ENCODE assay signal across 7 cellular contexts in the genomic region with DNA sequence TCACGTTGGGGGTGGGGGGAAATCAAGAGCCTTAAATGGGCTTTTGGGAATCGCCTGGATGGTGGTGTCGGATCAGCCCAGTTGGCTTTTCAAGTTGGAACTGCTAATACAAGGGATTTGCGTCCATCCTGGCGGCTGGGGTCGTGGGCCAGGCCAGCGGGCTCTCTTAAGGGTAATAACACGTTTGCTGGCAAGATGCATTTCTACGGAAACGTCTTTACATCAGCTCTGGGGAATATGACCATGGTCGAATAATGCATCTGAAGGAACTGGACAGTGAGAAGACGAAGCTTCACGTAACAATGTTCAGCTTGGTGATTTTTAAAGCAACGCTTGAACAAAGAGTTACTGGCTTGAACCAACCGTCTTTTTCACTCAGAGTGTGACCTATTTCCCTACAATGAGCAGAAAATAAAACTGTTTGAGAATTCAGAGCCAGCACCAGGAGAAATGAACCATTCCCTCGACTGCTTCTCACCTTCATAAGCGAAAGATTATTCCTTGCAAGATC. TPM values are rescaled to one million over a fixed set of nuclear protein-coding genes. Genes with fewer than 3 reads are reported as not detected.
DNase-seq lines count a peak whose midpoint lies in the region; ATAC-seq, FAIRE-seq and TF ChIP-seq lines count a peak whose summit lies in the region.

No MANE protein-coding gene starts in this region.

- DNase-seq in GM12891 (ENCODE audit: insufficient read length, low spot score) (no peak), NCI-H2227 (lab: John Stamatoyannopoulos, UW; ENCODE audit: unreplicated experiment) (peak; percentile 62), cerebellar cortex (ENCODE audit: low spot score) (peak; percentile 67), DMS114 treated with DMSO at 0.1 percent for 48 hours (lab: John Stamatoyannopoulos, UW; ENCODE audit: unreplicated experiment) (no peak)

- no peaks in the 10 kb centered on the region for H3K36me3 ChIP-seq in liver (ENCODE audit: control insufficient read depth in 4 of 4, insufficient read depth in 3 of 4, low read depth in 1 of 4, low read length in 3 of 4)
- H3K36me3 ChIP-seq in thymus (ENCODE audit: control insufficient read depth, insufficient read depth), result peaks cover 3% of the 10 kb centered on the region

- H3K4me1 ChIP-seq in liver (ENCODE audit: control insufficient read depth in 4 of 4, insufficient read depth in 4 of 4, low read length in 3 of 4) (peaks cover 12 to 40% (median 28%) of the 10 kb centered on the region in 4 donors), thymus (ENCODE audit: control insufficient read depth, insufficient read depth, low read length) (peaks cover 11% of the 10 kb centered on the region)

- ATAC-seq in GM18517 (IDR thresholded peaks at IDR 0.05; ENCODE audit: unreplicated experiment), result no peak

- peak overlapping the region in 2 of 3 donors; percentile 18 to 51 for H3K4me3 ChIP-seq in liver (ENCODE audit: low read depth in 1 of 3, low read length in 3 of 3)
- peak overlapping the region; percentile 79 for H3K4me3 ChIP-seq in thymus (ENCODE audit: low read length)

- H3K9ac ChIP-seq in liver (ENCODE audit: low read depth in 1 of 2, low read length in 2 of 2), result peak overlapping the region; percentile 39 to 60

- no peak for TF ChIP-seq RAD21 in liver (IDR thresholded peaks at IDR 0.05)

- WGBS in liver, result 8% methylated on average over 17 of the region's 17 CpGs
- 2% methylated on average over 17 of the region's 17 CpGs for WGBS in thymus

- H3K9me3 ChIP-seq in liver (ENCODE audit: control insufficient read depth in 4 of 4, low read length in 3 of 4) (no peaks in the 10 kb centered on the region), thymus (ENCODE audit: control insufficient read depth) (no peaks in the 10 kb centered on the region)

- H3K27me3 ChIP-seq in liver (ENCODE audit: control insufficient read depth in 4 of 4, insufficient read depth in 4 of 4, low read length in 3 of 4), result peaks cover 0 to 3% (median 0%) of the 10 kb centered on the region in 4 donors
- H3K27me3 ChIP-seq in thymus (ENCODE audit: control insufficient read depth, insufficient read depth), result peaks cover 2% of the 10 kb centered on the region

- TF ChIP-seq POLR2A in GM12891 (IDR thresholded peaks at IDR 0.05; ENCODE audit: low read depth, low read length), result no peak; the same call in 1 of the 2 replicates

- no peak for TF ChIP-seq CTCF in liver (IDR thresholded peaks at IDR 0.05; ENCODE audit: low read depth, low read length, missing input control)

- FAIRE-seq in GM12891 (lab: Jason Lieb, UNC), result peak; percentile 59

- H3K27ac ChIP-seq in liver (ENCODE audit: low read depth in 1 of 2, low read length in 2 of 2), result peak overlapping the region; percentile 78 to 81
- peak overlapping the region; percentile 86 for H3K27ac ChIP-seq in thymus (ENCODE audit: low read depth)

TF ChIP-seq in GM12891, 5 proteins besides CTCF, POLR2A, EP300 and RAD21:
- TF ChIP-seq POU2F2 (IDR thresholded peaks at IDR 0.05; ENCODE audit: low read depth, low read length) (no peak), TAF1 (IDR thresholded peaks at IDR 0.05; ENCODE audit: low read depth, low read length) (0 out of 2 replicates have a peak, but pooled peaks have one; percentile 32)

TF ChIP-seq in liver, 16 proteins besides CTCF, POLR2A, EP300 and RAD21:
- TF ChIP-seq GABPA (IDR thresholded peaks at IDR 0.05 in 1 of 2, conservative IDR thresholded peaks at IDR 0.05 in 1 of 2), result no peak
- TF ChIP-seq TAF1 (conservative IDR thresholded peaks at IDR 0.05), result no peak
- TF ChIP-seq FOXA1 (IDR thresholded peaks at IDR 0.05), result no peak
- TF ChIP-seq, protein P1, sequence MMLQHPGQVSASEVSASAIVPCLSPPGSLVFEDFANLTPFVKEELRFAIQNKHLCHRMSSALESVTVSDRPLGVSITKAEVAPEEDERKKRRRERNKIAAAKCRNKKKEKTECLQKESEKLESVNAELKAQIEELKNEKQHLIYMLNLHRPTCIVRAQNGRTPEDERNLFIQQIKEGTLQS (IDR thresholded peaks at IDR 0.05), result no peak
- no peak for TF ChIP-seq FOXA2 (IDR thresholded peaks at IDR 0.05)
- TF ChIP-seq, protein P2, sequence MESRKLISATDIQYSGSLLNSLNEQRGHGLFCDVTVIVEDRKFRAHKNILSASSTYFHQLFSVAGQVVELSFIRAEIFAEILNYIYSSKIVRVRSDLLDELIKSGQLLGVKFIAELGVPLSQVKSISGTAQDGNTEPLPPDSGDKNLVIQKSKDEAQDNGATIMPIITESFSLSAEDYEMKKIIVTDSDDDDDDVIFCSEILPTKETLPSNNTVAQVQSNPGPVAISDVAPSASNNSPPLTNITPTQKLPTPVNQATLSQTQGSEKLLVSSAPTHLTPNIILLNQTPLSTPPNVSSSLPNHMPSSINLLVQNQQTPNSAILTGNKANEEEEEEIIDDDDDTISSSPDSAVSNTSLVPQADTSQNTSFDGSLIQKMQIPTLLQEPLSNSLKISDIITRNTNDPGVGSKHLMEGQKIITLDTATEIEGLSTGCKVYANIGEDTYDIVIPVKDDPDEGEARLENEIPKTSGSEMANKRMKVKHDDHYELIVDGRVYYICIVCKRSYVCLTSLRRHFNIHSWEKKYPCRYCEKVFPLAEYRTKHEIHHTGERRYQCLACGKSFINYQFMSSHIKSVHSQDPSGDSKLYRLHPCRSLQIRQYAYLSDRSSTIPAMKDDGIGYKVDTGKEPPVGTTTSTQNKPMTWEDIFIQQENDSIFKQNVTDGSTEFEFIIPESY (IDR thresholded peaks at IDR 0.05), result no peak
- no peak for TF ChIP-seq HNF4G (IDR thresholded peaks at IDR 0.05)
TF ChIP-seq in liver: peak in this region for 0.

RNA-seq across cellular contexts. Expression of gene MARCKS, which starts 1.6 kb away (rescaled TPM):
- 41.6 TPM for polyA plus RNA-seq in GM12891 (2012; ENCODE audit: low read depth, missing spikeins)
- total RNA-seq in liver, result 10 to 100 TPM in 1 of 2 donors, 1 to 10 TPM in 1; 3.6 to 31.6 TPM
- polyA plus RNA-seq in liver, result 1 to 10 TPM; 5.1 to 6.6 TPM
- polyA plus RNA-seq in thymus, result 87.5 TPM

Comparison
In these comparisons a context has a peak if more than half of its experiments do, and no peak if none do; other contexts are left out.
1. DNase-seq: peak in NCI-H2227 (single experiment) and cerebellar cortex (single experiment); none in GM12891 (single experiment) and DMS114 treated with DMSO at 0.1 percent for 48 hours (single experiment).
2. RNA of gene MARCKS, which starts 1.6 kb away (polyA plus RNA-seq): 87.5 TPM in thymus (single experiment); 5.1 to 6.6 TPM in liver; every median in the first group is over 10 times any median in the second.